ENCODE assay signal across 9 cellular contexts in the genomic region with DNA sequence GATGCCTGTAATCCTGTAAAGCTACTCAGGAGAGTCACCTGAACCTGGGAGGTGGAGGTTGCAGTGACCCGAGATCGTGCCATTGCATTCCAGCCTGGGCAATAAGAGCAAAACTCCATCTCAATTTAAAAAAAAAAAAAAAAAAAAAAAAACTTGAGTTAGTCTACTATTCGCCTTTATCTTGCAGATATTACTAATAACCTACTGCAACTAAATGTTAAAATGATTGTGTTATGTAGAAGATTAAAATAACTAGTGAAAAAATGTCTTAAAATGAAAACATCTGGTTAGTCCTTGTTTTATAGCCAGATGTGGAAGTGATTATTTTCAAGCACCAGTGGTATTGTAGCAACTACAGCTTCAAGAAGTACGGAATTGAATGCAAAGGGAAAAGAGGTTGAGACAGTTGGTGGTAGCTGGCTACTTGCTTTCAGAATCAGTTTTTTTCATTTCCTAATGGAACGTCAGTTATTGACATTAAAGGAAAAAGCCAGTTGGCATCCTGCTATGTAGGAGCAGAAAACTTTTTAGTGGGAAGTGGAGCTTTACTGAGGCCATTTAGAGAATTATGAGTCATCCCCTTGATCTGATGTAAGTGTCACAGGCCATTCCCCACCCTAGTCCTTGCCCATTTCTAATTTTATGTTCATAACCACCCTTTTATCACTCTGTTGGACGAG. TPM values are rescaled to one million over a fixed set of nuclear protein-coding genes. Genes with fewer than 3 reads are reported as not detected.
DNase-seq lines count a peak whose midpoint lies in the region; ATAC-seq and TF ChIP-seq lines count a peak whose summit lies in the region.
"Had no signal": no experiment of that assay in that cellular context is flagged by ENCODE, and none has a peak within 500 bp of the region (broad histone marks: within the 10 kb centered on the region; RNA-seq: fewer than 3 reads in every experiment).

No MANE protein-coding gene starts in this region.

- no peaks in the 10 kb centered on the region for H3K9me3 ChIP-seq in A673 (ENCODE audit: low read depth, low read length, poor library complexity, severe bottlenecking)

- intact Hi-C loops in A673 (cut with micrococcal nuclease; ENCODE audit: unreplicated experiment), result loop anchor here (5.0 kb wide), 1 partner anchor 160 kb away; no protein-coding TSS in a partner anchor

- H3K27ac Mint-ChIP-seq in endothelial cell (ENCODE audit: unreplicated experiment), result no peak overlapping the region
- H3K27ac Mint-ChIP-seq: neural progenitor cell had no signal

- H3K9me3 Mint-ChIP-seq in endothelial cell (ENCODE audit: unreplicated experiment), result no peaks in the 10 kb centered on the region

- no TSS peak for BruUV-seq in A673 (replicated peaks; lab: Mats Ljungman, UMichigan)

- peaks cover 24% of the 10 kb centered on the region for H3K36me3 Mint-ChIP-seq in endothelial cell (ENCODE audit: low read depth, unreplicated experiment)

- H3K4me3 ChIP-seq in A673 (ENCODE audit: low read depth, low read length, poor library complexity, severe bottlenecking), result no peak overlapping the region
- H3K4me3 ChIP-seq: neural progenitor cell had no signal

- no peaks in the 10 kb centered on the region for H3K4me1 ChIP-seq in A673 (ENCODE audit: insufficient read depth, low read length, poor library complexity, severe bottlenecking)
- H3K4me1 ChIP-seq: neural progenitor cell had no signal

- H3K36me3 ChIP-seq in A673 (ENCODE audit: insufficient read depth, low read length, poor library complexity, severe bottlenecking), result peaks cover 3% of the 10 kb centered on the region

- peak; percentile 41 for DNase-seq in A673 (ENCODE audit: low spot score)
- peak; percentile 53 for DNase-seq in HS-27A (ENCODE audit: low read depth)
- DNase-seq in amniotic stem cell (lab: John Stamatoyannopoulos, UW), result peak; percentile 45
- DNase-seq in iris pigment epithelial cell (ENCODE audit: low read depth), result peak; percentile 45
- DNase-seq in endothelial cell (ENCODE audit: low spot score), result no peak
- no peak for DNase-seq in GM19238 (ENCODE audit: insufficient read length, low spot score)
- DNase-seq in activated CD8-positive, alpha-beta memory T cell treated with anti-CD3 and anti-CD28 coated beads for 24 hours, result no peak

- TF ChIP-seq CTCF in A673 (conservative IDR thresholded peaks at IDR 0.05; ENCODE audit: low read depth, low read length) (no peak), endothelial cell (IDR thresholded peaks at IDR 0.05; ENCODE audit: unreplicated experiment) (no peak)

- H3K27me3 Mint-ChIP-seq in endothelial cell (ENCODE audit: unreplicated experiment), result no peaks in the 10 kb centered on the region

- CTCF ChIA-PET in A673 (lab: Charles Lee), result interaction anchor here (1.1 kb wide), 1 partner anchor 160 kb away, joined by 8 read pairs; no protein-coding TSS in a partner anchor

- H3K4me3 Mint-ChIP-seq in endothelial cell (ENCODE audit: unreplicated experiment), result no peak overlapping the region

- H3K27me3 ChIP-seq in A673 (replicated peaks; ENCODE audit: insufficient read depth, low read depth, low read length, poor library complexity), result no peaks in the 10 kb centered on the region
- H3K27me3 ChIP-seq: neural progenitor cell had no signal

- no peaks in the 10 kb centered on the region for H3K4me1 Mint-ChIP-seq in endothelial cell (ENCODE audit: unreplicated experiment)

- no peak for ATAC-seq in HG03045 (IDR thresholded peaks at IDR 0.05; ENCODE audit: unreplicated experiment)

- POLR2A ChIA-PET in A673 (lab: Charles Lee; ENCODE audit: low non-redundant PET), result no interaction called here

- peak overlapping the region; percentile 18 for H3K27ac ChIP-seq in A673 (ENCODE audit: low read depth, low read length, poor library complexity, severe bottlenecking)
- H3K27ac ChIP-seq: neural progenitor cell had no signal

RNA-seq across cellular contexts. Expression of gene DYNLRB1, which starts 43.8 kb away (rescaled TPM):
- total RNA-seq in A673 (2021), result 142 and 144 TPM in 2 replicates
- 96.8 TPM for total RNA-seq in endothelial cell (ENCODE audit: unreplicated experiment)

Comparison
In these comparisons a context has a peak if more than half of its experiments do, and no peak if none do; other contexts are left out.
1. DNase-seq: peak in A673 (single experiment), HS-27A (single experiment), amniotic stem cell (single experiment) and iris pigment epithelial cell (single experiment); none in endothelial cell (single experiment), GM19238 (single experiment) and activated CD8-positive, alpha-beta memory T cell treated with anti-CD3 and anti-CD28 coated beads for 24 hours (single experiment).